Comparison of ENCODE assay signal across 8 cellular contexts in genomic region chr10:17229016-17229716, GRCh38. TPM values are rescaled to one million over a fixed set of nuclear protein-coding genes. Genes with fewer than 3 reads are reported as not detected.
DNase-seq lines count a peak whose midpoint lies in the region; ATAC-seq lines count a peak whose summit lies in the region.

No MANE protein-coding gene starts in this region.

- DNase-seq in 8988T (peak; percentile 50), cerebellar cortex (ENCODE audit: low spot score) (peak; percentile 62), left lobe of liver (ENCODE audit: low spot score) (peak; percentile 73), G401 (ENCODE audit: low spot score) (no peak)
- DNase-seq in stimulated activated CD4-positive, alpha-beta T cell treated with anti-CD3 and anti-CD28 coated beads, Interleukin-4, amount 100 ng/mL, for 4 hours: peak; percentile 49 to 83

- H3K27me3 ChIP-seq in HUES64 (ENCODE audit: insufficient read depth, low read length): peaks cover 30% of the 10 kb centered on the region

- H3K4me1 ChIP-seq in HUES64 (ENCODE audit: insufficient read depth, low read length): peaks cover 33% of the 10 kb centered on the region

- H3K4me3 ChIP-seq in HUES64 (ENCODE audit: low read length): peak overlapping the region; percentile 90

- H3K9ac ChIP-seq in HUES64 (ENCODE audit: low read depth, low read length): peak overlapping the region; percentile 87

- in situ Hi-C loops in G401 (cut with HindIII; ENCODE audit: low sequenced_read_pairs): no loop called here

- ATAC-seq in GM18867 (IDR thresholded peaks at IDR 0.05; ENCODE audit: unreplicated experiment) (peak; percentile 22), left lobe of liver (peak; percentile 70)
- peak; percentile 6 to 9 for ATAC-seq in activated CD4-positive, CD25-positive, alpha-beta regulatory T cell treated with anti-CD3 and anti-CD28 coated beads, Interleukin-2, amount 50 U/mL, for 24 hours

- WGBS in HUES64: under 1% methylated on average over 69 of the region's 72 CpGs

- no peaks in the 10 kb centered on the region for H3K9me3 ChIP-seq in HUES64 (ENCODE audit: insufficient read depth, low read depth, low read length)

- H3K36me3 ChIP-seq in HUES64 (ENCODE audit: insufficient read depth, low read length): peaks cover 38% of the 10 kb centered on the region

- H3K27ac ChIP-seq in HUES64 (ENCODE audit: low read depth, low read length): peak overlapping the region; percentile 97

RNA-seq across cellular contexts. Expression of gene VIM, which starts 1.1 kb away (rescaled TPM):
- 711 TPM for polyA plus RNA-seq in HUES64 (2013, experiment 1 of 2)
- 820 TPM for polyA plus RNA-seq in HUES64 (2013, experiment 2 of 2)
- total RNA-seq in left lobe of liver: 55.4 TPM
- 1,486 and 1,494 TPM in 2 replicates for total RNA-seq in G401 (2014; rRNA removed; shearing (Covaris generic))

RNA-seq across cellular contexts. Expression of gene TRDMT1, which starts 27.7 kb away (rescaled TPM):
- polyA plus RNA-seq in HUES64 (2013, experiment 1 of 2): 15.5 TPM
- polyA plus RNA-seq in HUES64 (2013, experiment 2 of 2): 12.7 TPM
- 1.1 TPM for total RNA-seq in left lobe of liver
- 3.2 and 6.8 TPM in 2 replicates for total RNA-seq in G401 (2014; rRNA removed; shearing (Covaris generic))

Comparison
In these comparisons a context has a peak if more than half of its experiments do, and no peak if none do; other contexts are left out.
1. ATAC-seq: peak in every context shown above with its lines; median percentile 70 in left lobe of liver; 22 in GM18867; 8 in activated CD4-positive, CD25-positive, alpha-beta regulatory T cell treated with anti-CD3 and anti-CD28 coated beads, Interleukin-2, amount 50 U/mL, for 24 hours.
2. RNA of gene VIM, which starts 1.1 kb away (total RNA-seq): 1,486 to 1,494 TPM in G401; 55.4 TPM in left lobe of liver (single experiment); every median in the first group is over 10 times any median in the second.